ENCODE assay signal across 14 cellular contexts in genomic region chr12:86727151-86727550, GRCh38.
DNase-seq lines count a peak whose midpoint lies in the region; ATAC-seq, FAIRE-seq and TF ChIP-seq lines count a peak whose summit lies in the region.
"Had no signal": no experiment of that assay in that cellular context is flagged by ENCODE, and none has a peak within 500 bp of the region (broad histone marks: within the 10 kb centered on the region; RNA-seq: fewer than 3 reads in every experiment).

No MANE protein-coding gene starts in this region.

- no peak overlapping the region for H2AFZ ChIP-seq in IMR-90 (replicated peaks; ENCODE audit: low read length, poor library complexity)

- CTCF ChIA-PET in IMR-90 (lab: Yijun Ruan, JAX) = interaction anchor here (0.9 kb wide), 1 partner anchor 10 kb away, joined by 3 read pairs; no protein-coding TSS in a partner anchor
- CTCF ChIA-PET in activated CD8-positive, alpha-beta memory T cell treated with anti-CD3 and anti-CD28 coated beads, Interleukin-2, amount 10 ng/mL, durations not matched to agents 7 days and 5 days (lab: Charles Lee) = no interaction called here

- H3K36me3 Mint-ChIP-seq in activated CD8-positive, alpha-beta memory T cell treated with anti-CD3 and anti-CD28 coated beads, Interleukin-2, amount 10 ng/mL, durations not matched to agents 7 days and 5 days = no peaks in the 10 kb centered on the region
- H3K36me3 Mint-ChIP-seq: naive thymus-derived CD4-positive, alpha-beta T cell had no signal

- no peaks in the 10 kb centered on the region for H3K27me3 ChIP-seq in IMR-90 (ENCODE audit: control insufficient read depth, insufficient read depth, low read length)
- H3K27me3 ChIP-seq: body of pancreas had no signal

- H3K36me3 ChIP-seq in IMR-90 (ENCODE audit: control insufficient read depth, insufficient read depth, low read length) = no peaks in the 10 kb centered on the region

- H4K5ac ChIP-seq in IMR-90 (ENCODE audit: low read depth, low read length) = no peak overlapping the region

- H3K4me3 ChIP-seq in IMR-90 (ENCODE audit: insufficient read depth, low read depth, low read length) (no peak overlapping the region), fibroblast of mammary gland (ENCODE audit: control insufficient read depth, low read depth, low read length) (no peak overlapping the region)
- H3K4me3 ChIP-seq: body of pancreas had no signal

- POLR2A ChIA-PET in IMR-90 (lab: Charles Lee; ENCODE audit: unreplicated experiment) = no interaction called here

- no peak overlapping the region for H3K4me2 ChIP-seq in IMR-90 (ENCODE audit: low read depth, low read length)

- no peak for TF ChIP-seq POLR2A in IMR-90 (IDR thresholded peaks at IDR 0.05; ENCODE audit: low read depth, low read length)

- no peak overlapping the region for H4K91ac ChIP-seq in IMR-90 (ENCODE audit: insufficient read depth, low read depth, low read length)

- H3K9me1 ChIP-seq in IMR-90 (ENCODE audit: insufficient read depth, low read length) = no peaks in the 10 kb centered on the region

- H2BK5ac ChIP-seq in IMR-90 (ENCODE audit: low read depth, low read length, poor library complexity, severe bottlenecking) = peak overlapping the region; percentile 59

- in situ Hi-C loops in IMR-90 (cut with MboI; ENCODE audit: low sequenced_read_pairs) (no loop called here), ACHN (cut with HindIII; ENCODE audit: low pct_ligation_motif_present, low pct_unique_long_range_greater_than_20kb, low sequenced_read_pairs) (no loop called here)

- H2AK9ac ChIP-seq in IMR-90 (replicated peaks; ENCODE audit: low read depth, low read length, poor library complexity) = no peak overlapping the region

- TF ChIP-seq CTCF in IMR-90 (conservative IDR thresholded peaks at IDR 0.05; ENCODE audit: low read depth, low read length) (no peak), fibroblast of mammary gland (conservative IDR thresholded peaks at IDR 0.05; ENCODE audit: control insufficient read depth, insufficient read depth, low read depth, low read length) (no peak)

- dilution Hi-C loops in IMR-90 (cut with HindIII; ENCODE audit: low sequenced_read_pairs, unreplicated experiment) = no loop called here

- no peak overlapping the region for H2BK15ac ChIP-seq in IMR-90 (ENCODE audit: low read depth, low read length)

- no peak overlapping the region for H3K14ac ChIP-seq in IMR-90 (replicated peaks; ENCODE audit: low read depth, low read length)

- H2BK120ac ChIP-seq in IMR-90 (ENCODE audit: low read depth, low read length) = no peak overlapping the region

- H3K9me3 ChIP-seq in IMR-90 (ENCODE audit: control insufficient read depth, insufficient read depth, low read length) = no peaks in the 10 kb centered on the region
- H3K9me3 ChIP-seq: body of pancreas had no signal

- H3K79me1 ChIP-seq in IMR-90 (ENCODE audit: low read depth in 1 of 2, low read length in 2 of 2) = no peaks in the 10 kb centered on the region

- TF ChIP-seq RAD21 in IMR-90 (IDR thresholded peaks at IDR 0.05; ENCODE audit: low read length) = no peak

- no peak overlapping the region for H3K27ac ChIP-seq in IMR-90 (ENCODE audit: insufficient read depth, low read length)
- H3K27ac ChIP-seq: body of pancreas had no signal

- intact Hi-C loops in IMR-90 (cut with micrococcal nuclease) = no loop called here

- no peaks in the 10 kb centered on the region for H4K20me1 ChIP-seq in IMR-90 (ENCODE audit: insufficient read depth, low read length)

- H3K56ac ChIP-seq in IMR-90 (ENCODE audit: extremely low read depth, insufficient read depth, low read length) = no peak overlapping the region

- no peak overlapping the region for H4K8ac ChIP-seq in IMR-90 (ENCODE audit: low read depth in 2 of 2, low read length in 2 of 2)

- no CpG with 5 or more reads among the region's 1 CpG for WGBS in IMR-90 (ENCODE audit: extremely low coverage in 2 of 2, insufficient read length in 1 of 2), 2 experiments

- H3K4me1 Mint-ChIP-seq in activated CD8-positive, alpha-beta memory T cell treated with anti-CD3 and anti-CD28 coated beads, Interleukin-2, amount 10 ng/mL, durations not matched to agents 7 days and 5 days = no peaks in the 10 kb centered on the region
- H3K4me1 Mint-ChIP-seq: B cell; naive thymus-derived CD4-positive, alpha-beta T cell had no signal

- H3K27me3 Mint-ChIP-seq in activated CD8-positive, alpha-beta memory T cell treated with anti-CD3 and anti-CD28 coated beads, Interleukin-2, amount 10 ng/mL, durations not matched to agents 7 days and 5 days = no peaks in the 10 kb centered on the region
- H3K27me3 Mint-ChIP-seq: B cell; naive thymus-derived CD4-positive, alpha-beta T cell had no signal

- no peak overlapping the region for H3K4me3 Mint-ChIP-seq in activated CD8-positive, alpha-beta memory T cell treated with anti-CD3 and anti-CD28 coated beads, Interleukin-2, amount 10 ng/mL, durations not matched to agents 7 days and 5 days
- H3K4me3 Mint-ChIP-seq: B cell; naive thymus-derived CD4-positive, alpha-beta T cell had no signal

- H3K4ac ChIP-seq in IMR-90 (ENCODE audit: low read depth, low read length) = no peak overlapping the region

- H2AK5ac ChIP-seq in IMR-90 (ENCODE audit: low read depth, low read length) = no peak overlapping the region

- peak; percentile 50 for ATAC-seq in IMR-90 (ENCODE audit: low read depth)
- no peak for ATAC-seq in activated CD8-positive, alpha-beta memory T cell treated with anti-CD3 and anti-CD28 coated beads, Interleukin-2, amount 10 ng/mL, durations not matched to agents 7 days and 5 days
- ATAC-seq in GM19397 (IDR thresholded peaks at IDR 0.05; ENCODE audit: unreplicated experiment) = no peak
- ATAC-seq: body of pancreas; naive thymus-derived CD4-positive, alpha-beta T cell had no signal

- peak; percentile 18 for DNase-seq in A172 (ENCODE audit: low spot score)
- peak; percentile 68 for DNase-seq in IMR-90
- peak; percentile 17 for DNase-seq in RCC 7860 (ENCODE audit: low spot score)
- peak; percentile 69 for DNase-seq in fibroblast of mammary gland (ENCODE audit: low read depth)
- DNase-seq in activated CD8-positive, alpha-beta memory T cell treated with anti-CD3 and anti-CD28 coated beads, Interleukin-2, amount 10 ng/mL, durations not matched to agents 7 days and 5 days = no peak
- no peak for DNase-seq in ACHN
- DNase-seq in cerebellar nuclear complex (lab: John Stamatoyannopoulos, UW) = no peak
- DNase-seq: body of pancreas; naive thymus-derived CD4-positive, alpha-beta T cell; NCI-H187 treated with DMSO at 0.1 percent for 48 hours; RPMI8226; stimulated activated CD4-positive, alpha-beta T cell treated with anti-CD3 and anti-CD28 coated beads, Interleukin-12 subunit alpha, Interleukin-12 subunit beta, amount 100 ng/mL, for 4 hours had no signal

- H3K9ac ChIP-seq in IMR-90 (ENCODE audit: low read depth, low read length) = no peak overlapping the region

- H3K9me3 Mint-ChIP-seq in activated CD8-positive, alpha-beta memory T cell treated with anti-CD3 and anti-CD28 coated beads, Interleukin-2, amount 10 ng/mL, durations not matched to agents 7 days and 5 days (ENCODE audit: low read depth) = peaks cover 3% of the 10 kb centered on the region

- H3K18ac ChIP-seq in IMR-90 (ENCODE audit: low read depth, low read length) = no peak overlapping the region

- H3K23ac ChIP-seq in IMR-90 (ENCODE audit: low read depth, low read length) = no peak overlapping the region

- BruUV-seq in IMR-90 (replicated peaks; lab: Mats Ljungman, UMichigan) = no TSS peak

- no peak overlapping the region for H2BK20ac ChIP-seq in IMR-90 (ENCODE audit: low read depth, low read length)

- H3K27ac Mint-ChIP-seq in activated CD8-positive, alpha-beta memory T cell treated with anti-CD3 and anti-CD28 coated beads, Interleukin-2, amount 10 ng/mL, durations not matched to agents 7 days and 5 days = no peak overlapping the region
- H3K27ac Mint-ChIP-seq: B cell; naive thymus-derived CD4-positive, alpha-beta T cell had no signal

- FAIRE-seq in RCC 7860 (lab: Jason Lieb, UNC) = peak; percentile 35

- H3K4me1 ChIP-seq in IMR-90 (ENCODE audit: control insufficient read depth, insufficient read depth, low read length) = peaks cover 7% of the 10 kb centered on the region
- H3K4me1 ChIP-seq: body of pancreas had no signal

TF ChIP-seq in IMR-90, 13 proteins besides CTCF, POLR2A, EP300 and RAD21:
- TF ChIP-seq MXI1 (IDR thresholded peaks at IDR 0.05; ENCODE audit: borderline replicate concordance, low read depth, low read length) (no peak), CHD1 (IDR thresholded peaks at IDR 0.05; ENCODE audit: low read depth, low read length) (no peak), BHLHE40 (IDR thresholded peaks at IDR 0.05; ENCODE audit: low read depth, low read length) (no peak), SMC3 (IDR thresholded peaks at IDR 0.05; ENCODE audit: low read depth, low read length) (no peak), CEBPB (IDR thresholded peaks at IDR 0.05; ENCODE audit: low read depth, low read length) (no peak), RCOR1 (IDR thresholded peaks at IDR 0.05; ENCODE audit: insufficient replicate concordance, low read length) (no peak), MAFK (IDR thresholded peaks at IDR 0.05; ENCODE audit: low read depth, low read length) (no peak), NFE2L2 (IDR thresholded peaks at IDR 0.05; ENCODE audit: low read depth, low read length) (peak; percentile 45; the same call in 1 of the 2 replicates)
- TF ChIP-seq, protein P1, sequence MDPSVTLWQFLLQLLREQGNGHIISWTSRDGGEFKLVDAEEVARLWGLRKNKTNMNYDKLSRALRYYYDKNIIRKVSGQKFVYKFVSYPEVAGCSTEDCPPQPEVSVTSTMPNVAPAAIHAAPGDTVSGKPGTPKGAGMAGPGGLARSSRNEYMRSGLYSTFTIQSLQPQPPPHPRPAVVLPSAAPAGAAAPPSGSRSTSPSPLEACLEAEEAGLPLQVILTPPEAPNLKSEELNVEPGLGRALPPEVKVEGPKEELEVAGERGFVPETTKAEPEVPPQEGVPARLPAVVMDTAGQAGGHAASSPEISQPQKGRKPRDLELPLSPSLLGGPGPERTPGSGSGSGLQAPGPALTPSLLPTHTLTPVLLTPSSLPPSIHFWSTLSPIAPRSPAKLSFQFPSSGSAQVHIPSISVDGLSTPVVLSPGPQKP (IDR thresholded peaks at IDR 0.05; ENCODE audit: borderline replicate concordance, low read depth, low read length) = no peak

Comparison
In these comparisons a context has a peak if more than half of its experiments do, and no peak if none do; other contexts are left out.
1. DNase-seq: peak in A172 (single experiment), IMR-90 (single experiment), RCC 7860 (single experiment) and fibroblast of mammary gland (single experiment); none in activated CD8-positive, alpha-beta memory T cell treated with anti-CD3 and anti-CD28 coated beads, Interleukin-2, amount 10 ng/mL, durations not matched to agents 7 days and 5 days (single experiment), ACHN (single experiment) and cerebellar nuclear complex (0 of 2).